Comparison of ENCODE assay signal across 2 cellular contexts in genomic region chr10:15368456-15368855, GRCh38.
TF ChIP-seq lines count a peak whose summit lies in the region.

No MANE protein-coding gene starts in this region.

TF ChIP-seq in endothelial cell of umbilical vein, 7 proteins besides CTCF, POLR2A, EP300 and RAD21:
- TF ChIP-seq MYC (IDR thresholded peaks at IDR 0.05; ENCODE audit: low read depth, low read length): no peak
- TF ChIP-seq POLR2AphosphoS5 (IDR thresholded peaks at IDR 0.05; ENCODE audit: insufficient read depth, low read depth, low read length): no peak
- no peak for TF ChIP-seq EZH2 (IDR thresholded peaks at IDR 0.05; ENCODE audit: borderline replicate concordance, low read depth, low read length, severe bottlenecking)
- TF ChIP-seq FOS (IDR thresholded peaks at IDR 0.05; ENCODE audit: borderline replicate concordance, insufficient read depth, low read length): no peak
- no peak for TF ChIP-seq JUN (IDR thresholded peaks at IDR 0.05; ENCODE audit: borderline replicate concordance, insufficient read depth, insufficient read length, low read depth)
- no peak for TF ChIP-seq GATA2 (IDR thresholded peaks at IDR 0.05; ENCODE audit: insufficient read depth, insufficient read length, low read depth, low read length)
- TF ChIP-seq, protein P1, sequence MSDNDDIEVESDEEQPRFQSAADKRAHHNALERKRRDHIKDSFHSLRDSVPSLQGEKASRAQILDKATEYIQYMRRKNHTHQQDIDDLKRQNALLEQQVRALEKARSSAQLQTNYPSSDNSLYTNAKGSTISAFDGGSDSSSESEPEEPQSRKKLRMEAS (IDR thresholded peaks at IDR 0.05; ENCODE audit: insufficient read depth, insufficient read length): no peak
TF ChIP-seq in endothelial cell of umbilical vein: peak in this region for 0.

TF ChIP-seq in HEK293T, 16 proteins besides CTCF, POLR2A, EP300 and RAD21:
- TF ChIP-seq ELF4 (IDR thresholded peaks at IDR 0.05) (no peak), FOXK2 (IDR thresholded peaks at IDR 0.05) (no peak), SP1 (IDR thresholded peaks at IDR 0.05) (no peak), NFRKB (IDR thresholded peaks at IDR 0.05) (no peak), FOXA1 (IDR thresholded peaks at IDR 0.05) (no peak)
